In the genomic region with DNA sequence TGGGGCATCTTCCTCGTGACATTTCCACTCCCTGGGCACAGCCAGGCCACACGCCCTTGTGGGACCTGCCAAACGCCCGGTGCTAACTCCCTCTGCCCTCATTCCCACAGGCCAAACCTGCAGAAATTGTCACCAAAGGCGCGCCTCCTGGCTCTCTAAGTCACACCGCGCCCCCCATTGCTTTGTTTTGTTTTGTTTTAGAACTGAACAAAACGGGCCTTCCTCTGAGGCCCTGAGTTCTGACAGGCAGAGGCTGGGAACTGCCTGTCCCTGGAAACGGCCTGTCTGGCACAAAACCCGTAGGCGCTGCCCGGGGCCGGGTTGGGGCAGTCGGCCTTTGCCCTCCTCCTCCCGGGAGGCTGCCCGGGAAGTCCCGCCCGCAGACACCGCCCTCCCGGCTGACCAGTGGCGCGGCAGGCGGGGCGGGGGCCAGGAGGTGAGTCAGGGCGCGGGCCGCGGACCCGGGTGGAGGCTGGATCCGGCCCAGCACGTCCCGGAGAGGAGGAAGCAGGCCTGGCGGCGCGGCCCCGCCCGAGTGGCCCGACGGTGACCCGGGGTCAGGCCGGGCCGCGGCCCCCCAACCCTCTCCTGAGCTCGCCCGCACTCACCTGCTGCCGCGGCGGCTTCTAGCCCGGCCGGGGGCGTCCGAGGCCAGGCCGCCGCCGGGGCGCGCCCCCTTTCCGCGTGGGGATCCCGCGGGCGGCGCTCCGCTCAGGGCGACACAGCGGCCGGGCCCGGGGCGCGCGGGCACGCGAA, we compare ENCODE assay signal across 8 cellular contexts. TPM values are rescaled to one million over a fixed set of nuclear protein-coding genes. Genes with fewer than 3 reads are reported as not detected.
DNase-seq lines count a peak whose midpoint lies in the region; ATAC-seq, FAIRE-seq and TF ChIP-seq lines count a peak whose summit lies in the region.

No MANE protein-coding gene starts in this region.

- no peaks in the 10 kb centered on the region for H3K27me3 Mint-ChIP-seq in activated CD4-positive, alpha-beta T cell treated with anti-CD3 and anti-CD28 coated beads, Interleukin-2, amount 10 ng/mL, durations not matched to agents 24 days and 14 days

- peak overlapping the region; percentile 23; the same call in 1 of the 2 replicates for H2AFZ ChIP-seq in Karpas-422 (ENCODE audit: low read length)
- no peak overlapping the region for H2AFZ ChIP-seq in HepG2 (ENCODE audit: low read length)

- H3K27ac Mint-ChIP-seq in activated CD4-positive, alpha-beta T cell treated with anti-CD3 and anti-CD28 coated beads, Interleukin-2, amount 10 ng/mL, durations not matched to agents 24 days and 14 days = peak overlapping the region; percentile 100

- ATAC-seq in GM21723 (IDR thresholded peaks at IDR 0.05; ENCODE audit: unreplicated experiment) (peak; percentile 29), HepG2 (peak; percentile 79), HG03469 (IDR thresholded peaks at IDR 0.05; ENCODE audit: unreplicated experiment) (no peak)

- TF ChIP-seq CTCF in HepG2 (CRISPR knock-in tag; IDR thresholded peaks at IDR 0.05) = peak; percentile 20; the same call in 1 of the 2 replicates

- H3K36me3 ChIP-seq in ES-I3 (ENCODE audit: insufficient read depth, low read length) (no peaks in the 10 kb centered on the region), Karpas-422 (ENCODE audit: insufficient read depth, low read length) (no peaks in the 10 kb centered on the region), HepG2 (replicated peaks in 1 of 2; ENCODE audit: control insufficient read depth in 1 of 2, insufficient read depth in 2 of 2, low read length in 2 of 2) (peaks cover 19 to 26% of the 10 kb centered on the region in 2 experiments; a peak in 4 of 5 replicates)

- intact Hi-C loops in activated CD4-positive, alpha-beta T cell treated with anti-CD3 and anti-CD28 coated beads, Interleukin-2, amount 10 ng/mL, durations not matched to agents 24 days and 14 days (cut with micrococcal nuclease) = loop anchor here (5.0 kb wide), 1 partner anchor 87 kb away; a partner anchor contains a TSS
- intact Hi-C loops in HepG2 (cut with micrococcal nuclease; ENCODE audit: unreplicated experiment) = no loop called here

- DNase-seq in Karpas-422 = peak; percentile 61
- peak; percentile 89 for DNase-seq in activated CD4-positive, alpha-beta T cell treated with anti-CD3 and anti-CD28 coated beads, Interleukin-2, amount 10 ng/mL, durations not matched to agents 24 days and 14 days
- DNase-seq in ecto neural progenitor cell (ENCODE audit: low spot score) = peak; percentile 86
- DNase-seq in HepG2 (ENCODE audit: low spot score) = peak; percentile 80
- peak; percentile 14 for DNase-seq in stimulated activated CD8-positive, alpha-beta memory T cell treated with anti-CD3 and anti-CD28 coated beads, Interleukin-12 subunit alpha, Interleukin-12 subunit beta, amount 100 ng/mL, for 1 hour (ENCODE audit: low read depth)

- peak; percentile 51 for TF ChIP-seq RAD21 in HepG2 (CRISPR knock-in tag; IDR thresholded peaks at IDR 0.05)

- CTCF ChIA-PET in HepG2 (lab: Yijun Ruan, JAX; ENCODE audit: low intra/inter-chr PET ratio, low total read pairs) = no interaction called here

- H4K20me1 ChIP-seq in Karpas-422 (ENCODE audit: insufficient read depth, low read depth, low read length) (no peaks in the 10 kb centered on the region), HepG2 (ENCODE audit: insufficient read depth, low read length) (no peaks in the 10 kb centered on the region)

- H3K27ac ChIP-seq in Karpas-422 (ENCODE audit: low read length) = peak overlapping the region; percentile 67
- H3K27ac ChIP-seq in HepG2 (ENCODE audit: extremely low read length, insufficient read depth, low read length) = peak overlapping the region; percentile 98

- H3K9me3 Mint-ChIP-seq in activated CD4-positive, alpha-beta T cell treated with anti-CD3 and anti-CD28 coated beads, Interleukin-2, amount 10 ng/mL, durations not matched to agents 24 days and 14 days = no peaks in the 10 kb centered on the region

- H3K9ac ChIP-seq in ES-I3 (ENCODE audit: low read depth, low read length) (peak overlapping the region; percentile 92; the same call in 1 of the 2 replicates), Karpas-422 (ENCODE audit: low read length) (peak overlapping the region; percentile 80), HepG2 (ENCODE audit: insufficient read depth, low read depth, low read length) (peak overlapping the region; percentile 84)

- H3K4me1 ChIP-seq in ES-I3 (ENCODE audit: insufficient read depth, low read length) (peaks cover 13% of the 10 kb centered on the region; the same call in 1 of the 2 replicates), Karpas-422 (ENCODE audit: low read length) (peaks cover 36% of the 10 kb centered on the region), HepG2 (ENCODE audit: insufficient read depth, low read length) (peaks cover 54% of the 10 kb centered on the region)

- POLR2A ChIA-PET in HepG2 (lab: Yijun Ruan, JAX) = interaction anchor here (0.8 to 1.6 kb wide), 6 partner anchors 9 to 74 kb away, joined by 3 to 5 read pairs (median 4); a partner anchor contains a TSS

- H3K4me2 ChIP-seq in Karpas-422 (ENCODE audit: low read depth, low read length, poor library complexity, severe bottlenecking) = peak overlapping the region; percentile 79
- peak overlapping the region; percentile 99 for H3K4me2 ChIP-seq in HepG2 (ENCODE audit: low read depth, low read length)

- no peaks in the 10 kb centered on the region for H3K27me3 ChIP-seq in Karpas-422 (ENCODE audit: low read length)
- H3K27me3 ChIP-seq in HepG2 (ENCODE audit: control insufficient read depth in 1 of 2, insufficient read depth in 2 of 2, low read length in 2 of 2) = no peaks in the 10 kb centered on the region; a peak in 2 of 5 replicates

- under 1% methylated on average over 13 of the region's 74 CpGs for WGBS in HepG2 (ENCODE audit: low lambda C conversion rate)

- H3K4me3 ChIP-seq in Karpas-422 (ENCODE audit: low read length) = peak overlapping the region; percentile 88
- H3K4me3 ChIP-seq in HepG2 (replicated peaks in 1 of 3; ENCODE audit: insufficient read depth in 1 of 3, low read depth in 2 of 3, low read length in 3 of 3) = peak overlapping the region; percentile 69 to 92 (median 72)

- H3K36me3 Mint-ChIP-seq in activated CD4-positive, alpha-beta T cell treated with anti-CD3 and anti-CD28 coated beads, Interleukin-2, amount 10 ng/mL, durations not matched to agents 24 days and 14 days (ENCODE audit: low read depth) = peaks cover 40% of the 10 kb centered on the region

- no TSS peak for BruUV-seq in HepG2 (replicated peaks; lab: Mats Ljungman, UMichigan)

- H3K4me1 Mint-ChIP-seq in activated CD4-positive, alpha-beta T cell treated with anti-CD3 and anti-CD28 coated beads, Interleukin-2, amount 10 ng/mL, durations not matched to agents 24 days and 14 days = peaks cover 58% of the 10 kb centered on the region

- peak overlapping the region; percentile 95 for H3K4me3 Mint-ChIP-seq in activated CD4-positive, alpha-beta T cell treated with anti-CD3 and anti-CD28 coated beads, Interleukin-2, amount 10 ng/mL, durations not matched to agents 24 days and 14 days

- FAIRE-seq in HepG2 (lab: Jason Lieb, UNC) = no peak

- H3K79me2 ChIP-seq in Karpas-422 (ENCODE audit: low read length) (peaks cover 16% of the 10 kb centered on the region), HepG2 (ENCODE audit: insufficient read depth, low read length) (peaks cover 3% of the 10 kb centered on the region)

- H3K9me3 ChIP-seq in ES-I3 (ENCODE audit: control insufficient read depth, insufficient read depth, low read length) (no peaks in the 10 kb centered on the region), Karpas-422 (ENCODE audit: low read length) (no peaks in the 10 kb centered on the region), HepG2 (ENCODE audit: low read length) (no peaks in the 10 kb centered on the region)

- TF ChIP-seq EP300 in HepG2 (IDR thresholded peaks at IDR 0.05; ENCODE audit: low read depth in 2 of 2, low read length in 2 of 2) (peak; percentile 42 to 48; a peak in 2 of 4 replicates), HepG2 (CRISPR knock-in tag; IDR thresholded peaks at IDR 0.05; ENCODE audit: borderline replicate concordance) (peak; percentile 60)

- peak; percentile 71 to 87 for TF ChIP-seq POLR2A in HepG2 (IDR thresholded peaks at IDR 0.05; ENCODE audit: insufficient read depth in 1 of 2, low read depth in 2 of 2, low read length in 2 of 2)

- no peaks in the 10 kb centered on the region for H3K9me2 ChIP-seq in Karpas-422 (replicated peaks; ENCODE audit: insufficient read depth, low read length)

- in situ Hi-C loops in HepG2 (cut with HindIII; ENCODE audit: extremely low pct_ligation_motif_present, low pct_unique_long_range_greater_than_20kb) = no loop called here

RNA-seq across cellular contexts. Expression of a gene that starts 0.5 kb away (rescaled TPM):
- total RNA-seq in Karpas-422 (2014; rRNA removed; shearing (Covaris generic); ENCODE audit: low replicate concordance) = 23.3 and 44.9 TPM in 2 replicates
- total RNA-seq in activated CD4-positive, alpha-beta T cell treated with anti-CD3 and anti-CD28 coated beads, Interleukin-2, amount 10 ng/mL, durations not matched to agents 24 days and 14 days = 124 and 128 TPM in 2 replicates
- total RNA-seq in HepG2 (2016; rRNA removed; fragmentation: Illumina TruSeq; extraction: Trizol) = 18.2 and 45.6 TPM in 2 replicates
- total RNA-seq in HepG2 (2016; cell fraction: cytosol; rRNA removed; fragmentation: Illumina TruSeq; extraction: Trizol; ENCODE audit: low read depth) = 7.7 and 8.7 TPM in 2 replicates
- 15.8 and 46.5 TPM in 2 replicates for total RNA-seq in HepG2 (2016; cell fraction: insoluble cytoplasmic fraction; rRNA removed; fragmentation: Illumina TruSeq; extraction: Trizol)
- total RNA-seq in HepG2 (2016; cell fraction: membrane; rRNA removed; fragmentation: Illumina TruSeq; extraction: Trizol) = 8.0 and 10.1 TPM in 2 replicates
- total RNA-seq in HepG2 (2016; cell fraction: nucleus; rRNA removed; fragmentation: Illumina TruSeq; extraction: Trizol) = 45.0 and 55.0 TPM in 2 replicates
- polyA plus RNA-seq in HepG2 (2011; rRNA removed) = 56.6 and 94.4 TPM in 2 replicates
- 56.4 and 70.2 TPM in 2 replicates for polyA plus RNA-seq in HepG2 (2011; cell fraction: cytosol; rRNA removed)
- polyA plus RNA-seq in HepG2 (2011; cell fraction: nucleus; rRNA removed) = 131 and 136 TPM in 2 replicates
- polyA plus RNA-seq in HepG2 (2012) = 54.3 and 62.5 TPM in 2 replicates
- 1.7 and 2.0 TPM in 2 replicates for polyA plus RNA-seq in HepG2 (2016; cell fraction: cytosol; fragmentation: Illumina TruSeq; extraction: Trizol; ENCODE audit: low read depth)
- polyA plus RNA-seq in HepG2 (2016; cell fraction: insoluble cytoplasmic fraction; fragmentation: Illumina TruSeq; extraction: Trizol; ENCODE audit: low read depth) = 13.1 and 15.6 TPM in 2 replicates
- 2.6 and 3.3 TPM in 2 replicates for polyA plus RNA-seq in HepG2 (2016; cell fraction: membrane; fragmentation: Illumina TruSeq; extraction: Trizol; ENCODE audit: low read depth)
- polyA plus RNA-seq in HepG2 (2016; cell fraction: nucleus; fragmentation: Illumina TruSeq; extraction: Trizol; ENCODE audit: insufficient read depth, low read depth) = 64.6 and 66.8 TPM in 2 replicates
- 70.8 and 210 TPM in 2 replicates for polyA minus RNA-seq in HepG2 (2011; rRNA and poly(A)+ RNA removed; ENCODE audit: low replicate concordance)
- 64.5 and 71.6 TPM in 2 replicates for polyA minus RNA-seq in HepG2 (2011; cell fraction: cytosol; rRNA and poly(A)+ RNA removed)
- polyA minus RNA-seq in HepG2 (2011; cell fraction: nucleus; rRNA and poly(A)+ RNA removed) = 46.5 and 51.3 TPM in 2 replicates

RNA-seq across cellular contexts. Expression of a gene that starts 38.6 kb away (rescaled TPM):
- 3.2 and 8.8 TPM in 2 replicates for total RNA-seq in Karpas-422 (2014; rRNA removed; shearing (Covaris generic); ENCODE audit: low replicate concordance)
- 5.5 and 6.3 TPM in 2 replicates for total RNA-seq in activated CD4-positive, alpha-beta T cell treated with anti-CD3 and anti-CD28 coated beads, Interleukin-2, amount 10 ng/mL, durations not matched to agents 24 days and 14 days
- total RNA-seq in HepG2 (2016; rRNA removed; fragmentation: Illumina TruSeq; extraction: Trizol) = 8.0 and 8.8 TPM in 2 replicates
- 8.4 and 10.6 TPM in 2 replicates for total RNA-seq in HepG2 (2016; cell fraction: cytosol; rRNA removed; fragmentation: Illumina TruSeq; extraction: Trizol; ENCODE audit: low read depth)
- total RNA-seq in HepG2 (2016; cell fraction: insoluble cytoplasmic fraction; rRNA removed; fragmentation: Illumina TruSeq; extraction: Trizol) = 7.8 and 8.3 TPM in 2 replicates
- 15.9 and 18.1 TPM in 2 replicates for total RNA-seq in HepG2 (2016; cell fraction: membrane; rRNA removed; fragmentation: Illumina TruSeq; extraction: Trizol)
- total RNA-seq in HepG2 (2016; cell fraction: nucleus; rRNA removed; fragmentation: Illumina TruSeq; extraction: Trizol) = 3.2 and 3.8 TPM in 2 replicates
- 9.0 and 10.7 TPM in 2 replicates for polyA plus RNA-seq in HepG2 (2011; rRNA removed)
- 11.6 and 14.0 TPM in 2 replicates for polyA plus RNA-seq in HepG2 (2011; cell fraction: cytosol; rRNA removed)
- 6.6 and 8.0 TPM in 2 replicates for polyA plus RNA-seq in HepG2 (2011; cell fraction: nucleus; rRNA removed)
- 4.6 and 5.9 TPM in 2 replicates for polyA plus RNA-seq in HepG2 (2012)
- 10.5 and 11.9 TPM in 2 replicates for polyA plus RNA-seq in HepG2 (2016; cell fraction: cytosol; fragmentation: Illumina TruSeq; extraction: Trizol; ENCODE audit: low read depth)
- 7.7 and 9.2 TPM in 2 replicates for polyA plus RNA-seq in HepG2 (2016; cell fraction: insoluble cytoplasmic fraction; fragmentation: Illumina TruSeq; extraction: Trizol; ENCODE audit: low read depth)
- 13.7 and 14.4 TPM in 2 replicates for polyA plus RNA-seq in HepG2 (2016; cell fraction: membrane; fragmentation: Illumina TruSeq; extraction: Trizol; ENCODE audit: low read depth)
- 5.5 and 8.1 TPM in 2 replicates for polyA plus RNA-seq in HepG2 (2016; cell fraction: nucleus; fragmentation: Illumina TruSeq; extraction: Trizol; ENCODE audit: insufficient read depth, low read depth)
- polyA minus RNA-seq in HepG2 (2011; rRNA and poly(A)+ RNA removed; ENCODE audit: low replicate concordance) = 6.9 and 10.7 TPM in 2 replicates
- polyA minus RNA-seq in HepG2 (2011; cell fraction: cytosol; rRNA and poly(A)+ RNA removed) = 1.5 and 2.4 TPM in 2 replicates
- polyA minus RNA-seq in HepG2 (2011; cell fraction: nucleus; rRNA and poly(A)+ RNA removed) = 1.0 and 1.5 TPM in 2 replicates

RNA-seq across cellular contexts. Expression of a gene that starts 49.6 kb away (rescaled TPM):
- 47.6 and 53.4 TPM in 2 replicates for total RNA-seq in Karpas-422 (2014; rRNA removed; shearing (Covaris generic); ENCODE audit: low replicate concordance)
- total RNA-seq in activated CD4-positive, alpha-beta T cell treated with anti-CD3 and anti-CD28 coated beads, Interleukin-2, amount 10 ng/mL, durations not matched to agents 24 days and 14 days = 102 and 103 TPM in 2 replicates
- total RNA-seq in HepG2 (2016; rRNA removed; fragmentation: Illumina TruSeq; extraction: Trizol) = 22.3 and 24.6 TPM in 2 replicates
- 9.4 and 11.9 TPM in 2 replicates for total RNA-seq in HepG2 (2016; cell fraction: cytosol; rRNA removed; fragmentation: Illumina TruSeq; extraction: Trizol; ENCODE audit: low read depth)
- total RNA-seq in HepG2 (2016; cell fraction: insoluble cytoplasmic fraction; rRNA removed; fragmentation: Illumina TruSeq; extraction: Trizol) = 22.2 and 23.5 TPM in 2 replicates
- 10.5 and 13.9 TPM in 2 replicates for total RNA-seq in HepG2 (2016; cell fraction: membrane; rRNA removed; fragmentation: Illumina TruSeq; extraction: Trizol)
- 28.5 and 30.6 TPM in 2 replicates for total RNA-seq in HepG2 (2016; cell fraction: nucleus; rRNA removed; fragmentation: Illumina TruSeq; extraction: Trizol)
- 27.0 and 34.6 TPM in 2 replicates for polyA plus RNA-seq in HepG2 (2011; rRNA removed)
- 12.2 TPM in 2 replicates for polyA plus RNA-seq in HepG2 (2011; cell fraction: cytosol; rRNA removed)
- 95.6 and 97.7 TPM in 2 replicates for polyA plus RNA-seq in HepG2 (2011; cell fraction: nucleus; rRNA removed)
- 27.1 and 32.6 TPM in 2 replicates for polyA plus RNA-seq in HepG2 (2012)
- polyA plus RNA-seq in HepG2 (2016; cell fraction: cytosol; fragmentation: Illumina TruSeq; extraction: Trizol; ENCODE audit: low read depth) = 1.9 and 2.1 TPM in 2 replicates
- polyA plus RNA-seq in HepG2 (2016; cell fraction: insoluble cytoplasmic fraction; fragmentation: Illumina TruSeq; extraction: Trizol; ENCODE audit: low read depth) = 11.2 and 13.8 TPM in 2 replicates
- polyA plus RNA-seq in HepG2 (2016; cell fraction: membrane; fragmentation: Illumina TruSeq; extraction: Trizol; ENCODE audit: low read depth) = 4.8 and 5.6 TPM in 2 replicates
- polyA plus RNA-seq in HepG2 (2016; cell fraction: nucleus; fragmentation: Illumina TruSeq; extraction: Trizol; ENCODE audit: insufficient read depth, low read depth) = 23.2 and 23.4 TPM in 2 replicates
- polyA minus RNA-seq in HepG2 (2011; rRNA and poly(A)+ RNA removed; ENCODE audit: low replicate concordance) = 58.7 and 59.1 TPM in 2 replicates
- 15.1 and 17.8 TPM in 2 replicates for polyA minus RNA-seq in HepG2 (2011; cell fraction: cytosol; rRNA and poly(A)+ RNA removed)
- polyA minus RNA-seq in HepG2 (2011; cell fraction: nucleus; rRNA and poly(A)+ RNA removed) = 81.0 and 88.9 TPM in 2 replicates

RNA-seq across cellular contexts. Expression of a gene that starts 54.6 kb away (rescaled TPM):
- 50.5 and 64.1 TPM in 2 replicates for total RNA-seq in Karpas-422 (2014; rRNA removed; shearing (Covaris generic); ENCODE audit: low replicate concordance)
- 90.4 and 93.8 TPM in 2 replicates for total RNA-seq in activated CD4-positive, alpha-beta T cell treated with anti-CD3 and anti-CD28 coated beads, Interleukin-2, amount 10 ng/mL, durations not matched to agents 24 days and 14 days
- 30.6 and 31.7 TPM in 2 replicates for total RNA-seq in HepG2 (2016; rRNA removed; fragmentation: Illumina TruSeq; extraction: Trizol)
- 8.1 and 9.2 TPM in 2 replicates for total RNA-seq in HepG2 (2016; cell fraction: cytosol; rRNA removed; fragmentation: Illumina TruSeq; extraction: Trizol; ENCODE audit: low read depth)
- 26.6 and 29.1 TPM in 2 replicates for total RNA-seq in HepG2 (2016; cell fraction: insoluble cytoplasmic fraction; rRNA removed; fragmentation: Illumina TruSeq; extraction: Trizol)
- total RNA-seq in HepG2 (2016; cell fraction: membrane; rRNA removed; fragmentation: Illumina TruSeq; extraction: Trizol) = 33.4 and 36.1 TPM in 2 replicates
- 17.6 and 22.7 TPM in 2 replicates for total RNA-seq in HepG2 (2016; cell fraction: nucleus; rRNA removed; fragmentation: Illumina TruSeq; extraction: Trizol)
- polyA plus RNA-seq in HepG2 (2011; rRNA removed) = 38.4 and 44.5 TPM in 2 replicates
- 39.7 and 45.2 TPM in 2 replicates for polyA plus RNA-seq in HepG2 (2011; cell fraction: cytosol; rRNA removed)
- 36.9 and 44.6 TPM in 2 replicates for polyA plus RNA-seq in HepG2 (2011; cell fraction: nucleus; rRNA removed)
- polyA plus RNA-seq in HepG2 (2012) = 28.7 and 33.3 TPM in 2 replicates
- 7.4 and 8.3 TPM in 2 replicates for polyA plus RNA-seq in HepG2 (2016; cell fraction: cytosol; fragmentation: Illumina TruSeq; extraction: Trizol; ENCODE audit: low read depth)
- polyA plus RNA-seq in HepG2 (2016; cell fraction: insoluble cytoplasmic fraction; fragmentation: Illumina TruSeq; extraction: Trizol; ENCODE audit: low read depth) = 28.7 and 31.1 TPM in 2 replicates
- 21.8 and 25.8 TPM in 2 replicates for polyA plus RNA-seq in HepG2 (2016; cell fraction: membrane; fragmentation: Illumina TruSeq; extraction: Trizol; ENCODE audit: low read depth)
- 40.7 and 49.6 TPM in 2 replicates for polyA plus RNA-seq in HepG2 (2016; cell fraction: nucleus; fragmentation: Illumina TruSeq; extraction: Trizol; ENCODE audit: insufficient read depth, low read depth)
- 51.9 and 81.6 TPM in 2 replicates for polyA minus RNA-seq in HepG2 (2011; rRNA and poly(A)+ RNA removed; ENCODE audit: low replicate concordance)
- polyA minus RNA-seq in HepG2 (2011; cell fraction: cytosol; rRNA and poly(A)+ RNA removed) = 20.5 and 24.2 TPM in 2 replicates
- 25.5 and 25.6 TPM in 2 replicates for polyA minus RNA-seq in HepG2 (2011; cell fraction: nucleus; rRNA and poly(A)+ RNA removed)

Comparison
In these comparisons a context has a peak if more than half of its experiments do, and no peak if none do; other contexts are left out.
1. DNase-seq: peak in every context shown above with its lines; median percentile 89 in activated CD4-positive, alpha-beta T cell treated with anti-CD3 and anti-CD28 coated beads, Interleukin-2, amount 10 ng/mL, durations not matched to agents 24 days and 14 days; 86 in ecto neural progenitor cell; 80 in HepG2; 61 in Karpas-422; 14 in stimulated activated CD8-positive, alpha-beta memory T cell treated with anti-CD3 and anti-CD28 coated beads, Interleukin-12 subunit alpha, Interleukin-12 subunit beta, amount 100 ng/mL, for 1 hour.